In genomic region chr12:27818421-27818918, GRCh38 we compare ENCODE assay signal across 17 cellular contexts. TPM values are rescaled to one million over a fixed set of nuclear protein-coding genes. Genes with fewer than 3 reads are reported as not detected.
DNase-seq lines count a peak whose midpoint lies in the region; ATAC-seq and TF ChIP-seq lines count a peak whose summit lies in the region.
"Had no signal": no experiment of that assay in that cellular context is flagged by ENCODE, and none has a peak within 500 bp of the region (broad histone marks: within the 10 kb centered on the region; RNA-seq: fewer than 3 reads in every experiment).

No MANE protein-coding gene starts in this region.

- POLR2A ChIA-PET in CD8-positive, alpha-beta T cell (lab: Charles Lee): no interaction called here

- H3K4me1 Mint-ChIP-seq in CD8-positive, alpha-beta T cell (ENCODE audit: low read depth): peaks cover 23% of the 10 kb centered on the region

- H3K27ac ChIP-seq in left lung: no peak overlapping the region
- H3K27ac ChIP-seq in uterus: peak overlapping the region; percentile 18 to 42
- no peak overlapping the region for H3K27ac ChIP-seq in brain microvascular endothelial cell
- H3K27ac ChIP-seq in CD8-positive, alpha-beta T cell (ENCODE audit: low read depth, low read length): no peak overlapping the region
- H3K27ac ChIP-seq: VCaP had no signal

- in situ Hi-C loops in brain microvascular endothelial cell (cut with HindIII; ENCODE audit: low pct_ligation_motif_present, low sequenced_read_pairs): no loop called here

- CTCF ChIA-PET in CD8-positive, alpha-beta T cell (lab: Charles Lee): interaction anchor here (1.0 kb wide), 1 partner anchor 85 kb away, joined by 4 read pairs; no protein-coding TSS in a partner anchor

- peaks cover 6 to 12% of the 10 kb centered on the region in 2 donors for H3K4me1 ChIP-seq in left lung
- H3K4me1 ChIP-seq in uterus: peaks cover 0 to 4% of the 10 kb centered on the region in 2 donors
- H3K4me1 ChIP-seq in CD8-positive, alpha-beta T cell (ENCODE audit: insufficient read depth, low read length): no peaks in the 10 kb centered on the region

- no peak overlapping the region for H3K27ac Mint-ChIP-seq in CD8-positive, alpha-beta T cell
- H3K27ac Mint-ChIP-seq: IgD-negative memory B cell had no signal

- DNase-seq in Right ventricle myocardium superior (no peak), cardiac septum (ENCODE audit: low spot score) (no peak), SK-N-DZ (ENCODE audit: low spot score) (peak; percentile 67), left lung (no peak), uterus (peak; percentile 17 to 46), brain microvascular endothelial cell (no peak)
- DNase-seq in CD8-positive, alpha-beta T cell: no peak
- DNase-seq: activated CD8-positive, alpha-beta memory T cell treated with anti-CD3 and anti-CD28 coated beads for 24 hours; activated effector memory CD4-positive, alpha-beta T cell treated with Interleukin-2 at 50 U/mL for 16 hours; mesendoderm; NCI-H2171 treated with DMSO at 0.1 percent for 48 hours; transverse colon had no signal

- ATAC-seq in Right ventricle myocardium superior (ENCODE audit: poor library complexity) (peak; percentile 34), left lung (peak; percentile 20), GM21423 (IDR thresholded peaks at IDR 0.05; ENCODE audit: unreplicated experiment) (no peak)
- no peak for ATAC-seq in CD8-positive, alpha-beta T cell

- no peak overlapping the region for H3K4me3 ChIP-seq in left lung
- H3K4me3 ChIP-seq in uterus: no peak overlapping the region
- H3K4me3 ChIP-seq in brain microvascular endothelial cell (ENCODE audit: low read depth, low read length): no peak overlapping the region
- H3K4me3 ChIP-seq in CD8-positive, alpha-beta T cell (ENCODE audit: low read depth, low read length): no peak overlapping the region
- H3K4me3 ChIP-seq: transverse colon had no signal

- H3K9me3 Mint-ChIP-seq in CD8-positive, alpha-beta T cell: no peaks in the 10 kb centered on the region
- H3K9me3 Mint-ChIP-seq: IgD-negative memory B cell had no signal

- H3K4me3 Mint-ChIP-seq in CD8-positive, alpha-beta T cell: no peak overlapping the region
- H3K4me3 Mint-ChIP-seq: IgD-negative memory B cell had no signal

- no peaks in the 10 kb centered on the region for H3K36me3 ChIP-seq in left lung
- no peaks in the 10 kb centered on the region for H3K36me3 ChIP-seq in uterus
- H3K36me3 ChIP-seq in brain microvascular endothelial cell (replicated peaks): no peaks in the 10 kb centered on the region
- no peaks in the 10 kb centered on the region for H3K36me3 ChIP-seq in CD8-positive, alpha-beta T cell (ENCODE audit: insufficient read depth, low read length)
- H3K36me3 ChIP-seq: transverse colon had no signal

- no peaks in the 10 kb centered on the region for H3K27me3 Mint-ChIP-seq in CD8-positive, alpha-beta T cell (ENCODE audit: low read depth)

- H3K9me3 ChIP-seq in left lung (no peaks in the 10 kb centered on the region), uterus (no peaks in the 10 kb centered on the region)
- H3K9me3 ChIP-seq in CD8-positive, alpha-beta T cell (ENCODE audit: low read length): no peaks in the 10 kb centered on the region
- H3K9me3 ChIP-seq: transverse colon had no signal

- no peak for TF ChIP-seq CTCF in left lung (IDR thresholded peaks at IDR 0.05)
- no peak for TF ChIP-seq CTCF in uterus (IDR thresholded peaks at IDR 0.05)
- no peak for TF ChIP-seq CTCF in brain microvascular endothelial cell (IDR thresholded peaks at IDR 0.05; ENCODE audit: low read depth, low read length, missing control alignments)
- no peak for TF ChIP-seq CTCF in CD8-positive, alpha-beta T cell (IDR thresholded peaks at IDR 0.05)

- intact Hi-C loops in Right ventricle myocardium superior (cut with DNase I) (no loop called here), cardiac septum (cut with DNase I) (no loop called here), left lung (cut with DNase I) (loop anchor here in 1 of 2 donors (10.0 kb wide), 1 partner anchor 84 kb away; no protein-coding TSS in a partner anchor), uterus (cut with DNase I; ENCODE audit: low total_unique reads) (no loop called here)
- intact Hi-C loops in CD8-positive, alpha-beta T cell (cut with DNase I, micrococcal nuclease): no loop called here

- H3K27me3 ChIP-seq in left lung (no peaks in the 10 kb centered on the region), uterus (no peaks in the 10 kb centered on the region), brain microvascular endothelial cell (replicated peaks) (no peaks in the 10 kb centered on the region)
- no peaks in the 10 kb centered on the region for H3K27me3 ChIP-seq in CD8-positive, alpha-beta T cell (ENCODE audit: insufficient read depth, low read length)
- H3K27me3 ChIP-seq: transverse colon had no signal

- H3K36me3 Mint-ChIP-seq in CD8-positive, alpha-beta T cell: no peaks in the 10 kb centered on the region

- TF ChIP-seq POLR2A in uterus (IDR thresholded peaks at IDR 0.05): no peak

RNA-seq across cellular contexts. Expression of gene MANSC4, which starts 38.4 kb away (rescaled TPM):
- total RNA-seq in Right ventricle myocardium superior (not detected), cardiac septum (not detected), left lung (not detected), uterus (under 1 TPM in 2 of 4 donors, not detected in 2; 0.48 to 0.73 TPM)
- not detected in 2 replicates for polyA plus RNA-seq in SK-N-DZ (2014; cell fraction: cytosol; rRNA removed)
- not detected in 2 replicates for polyA plus RNA-seq in SK-N-DZ (2014; cell fraction: nucleus; rRNA removed)
- not detected for total RNA-seq in CD8-positive, alpha-beta T cell
- total RNA-seq: epithelial cell of proximal tubule, skeletal muscle tissue, transverse colon had no signal

RNA-seq across cellular contexts. Expression of gene KLHL42, which starts 38.4 kb away (rescaled TPM):
- total RNA-seq in Right ventricle myocardium superior: 5.4 TPM
- 10.3 TPM for total RNA-seq in cardiac septum
- polyA plus RNA-seq in SK-N-DZ (2014; cell fraction: cytosol; rRNA removed): 23.3 and 26.6 TPM in 2 replicates
- 34.5 and 52.4 TPM in 2 replicates for polyA plus RNA-seq in SK-N-DZ (2014; cell fraction: nucleus; rRNA removed)
- total RNA-seq in left lung: 10 to 100 TPM; 21.2 to 25.3 TPM
- total RNA-seq in uterus: 10 to 100 TPM; 40.9 to 56.1 (median 45.3) TPM
- total RNA-seq in CD8-positive, alpha-beta T cell: 10 to 100 TPM; 11.0 to 11.1 TPM

Comparison
In these comparisons a context has a peak if more than half of its experiments do, and no peak if none do; other contexts are left out.
1. ATAC-seq: peak in Right ventricle myocardium superior (single experiment) and left lung (single experiment); none in GM21423 (single experiment) and CD8-positive, alpha-beta T cell (single experiment).
2. DNase-seq: peak in SK-N-DZ (single experiment) and uterus (2 of 2); none in Right ventricle myocardium superior (single experiment), cardiac septum (single experiment), left lung (0 of 2), brain microvascular endothelial cell (single experiment) and CD8-positive, alpha-beta T cell (0 of 7).
3. H3K27ac ChIP-seq: peak in uterus (2 of 2); none in left lung (0 of 2), brain microvascular endothelial cell (single experiment) and CD8-positive, alpha-beta T cell (single experiment).